Comparison of ENCODE assay signal across 11 cellular contexts in genomic region chr21:22575165-22575584, GRCh38.
DNase-seq lines count a peak whose midpoint lies in the region; ATAC-seq and TF ChIP-seq lines count a peak whose summit lies in the region.
"Had no signal": no experiment of that assay in that cellular context is flagged by ENCODE, and none has a peak within 500 bp of the region (broad histone marks: within the 10 kb centered on the region; RNA-seq: fewer than 3 reads in every experiment).

No MANE protein-coding gene starts in this region.

- no peaks in the 10 kb centered on the region for H3F3A ChIP-seq in smooth muscle cell (ENCODE audit: low read depth)

- H3K79me2 ChIP-seq in smooth muscle cell (ENCODE audit: low read depth), result no peaks in the 10 kb centered on the region

- DNase-seq in SIG-M5 treated with dmso at 0.1 percent for 504 hours (lab: John Stamatoyannopoulos, UW; ENCODE audit: unreplicated experiment) (peak; percentile 45), SIG-M5 (lab: John Stamatoyannopoulos, UW) (no peak), NCI-H524 (lab: John Stamatoyannopoulos, UW) (peak; percentile 58 to 75), smooth muscle cell (lab: John Stamatoyannopoulos, UW; ENCODE audit: unreplicated experiment) (no peak)

- H3K4me3 ChIP-seq in smooth muscle cell, result peak overlapping the region; percentile 27
- H3K4me3 ChIP-seq: lung had no signal

- peak; percentile 48 to 67 for TF ChIP-seq CTCF in brain (conservative IDR thresholded peaks at IDR 0.05)
- TF ChIP-seq CTCF in smooth muscle cell (IDR thresholded peaks at IDR 0.05; ENCODE audit: borderline replicate concordance, insufficient read depth, poor library complexity, severe bottlenecking), result peak; percentile 54

- H3K4me2 ChIP-seq in smooth muscle cell, result peak overlapping the region; percentile 43

- H3K4me1 ChIP-seq in smooth muscle cell (ENCODE audit: low read depth), result no peaks in the 10 kb centered on the region

- H3K27ac ChIP-seq in smooth muscle cell (ENCODE audit: low read depth), result no peak overlapping the region

- H4K20me1 ChIP-seq in smooth muscle cell (ENCODE audit: low read depth), result no peaks in the 10 kb centered on the region

- no peaks in the 10 kb centered on the region for H3K27me3 ChIP-seq in smooth muscle cell (ENCODE audit: low read depth)

- no peak overlapping the region for H3K9ac ChIP-seq in smooth muscle cell (ENCODE audit: low read depth)

- no peaks in the 10 kb centered on the region for H3K9me3 ChIP-seq in smooth muscle cell (replicated peaks; ENCODE audit: low read depth)

- H3K36me3 ChIP-seq in smooth muscle cell (ENCODE audit: low read depth), result no peaks in the 10 kb centered on the region

- H3K4me3 Mint-ChIP-seq in brain, result peak overlapping the region; percentile 53 to 78 (median 73)
- H3K4me3 Mint-ChIP-seq: activated naive CD8-positive, alpha-beta T cell; stimulated activated naive CD8-positive, alpha-beta T cell treated with anti-CD3 and anti-CD28 coated beads, Interleukin-15, Interleukin-2, amounts not matched to agents 100 ng/mL and 50 ng/mL, for 24 hours had no signal

- peak overlapping the region; percentile 59 for H2AFZ ChIP-seq in smooth muscle cell (ENCODE audit: low read depth)

- H3K27me3 Mint-ChIP-seq in brain, result peaks cover 3% of the 10 kb centered on the region
- H3K27me3 Mint-ChIP-seq: activated naive CD8-positive, alpha-beta T cell; stimulated activated naive CD8-positive, alpha-beta T cell treated with anti-CD3 and anti-CD28 coated beads, Interleukin-15, Interleukin-2, amounts not matched to agents 100 ng/mL and 50 ng/mL, for 24 hours had no signal

- ATAC-seq in GM19455 (IDR thresholded peaks at IDR 0.05; ENCODE audit: unreplicated experiment) (no peak), GM18511 (IDR thresholded peaks at IDR 0.05; ENCODE audit: unreplicated experiment) (no peak), GM18520 (IDR thresholded peaks at IDR 0.05; ENCODE audit: unreplicated experiment) (no peak)

- H3K36me3 Mint-ChIP-seq in brain, result no peaks in the 10 kb centered on the region
- H3K36me3 Mint-ChIP-seq: activated naive CD8-positive, alpha-beta T cell had no signal

- peaks cover 5% of the 10 kb centered on the region for H3K4me1 Mint-ChIP-seq in brain

- 17% methylated on average over 5 of the region's 5 CpGs for WGBS in smooth muscle cell (ENCODE audit: low lambda C conversion rate)

- H3K9me3 Mint-ChIP-seq in brain, result no peaks in the 10 kb centered on the region
- H3K9me3 Mint-ChIP-seq: stimulated activated naive CD8-positive, alpha-beta T cell treated with anti-CD3 and anti-CD28 coated beads, Interleukin-15, Interleukin-2, amounts not matched to agents 100 ng/mL and 50 ng/mL, for 24 hours had no signal

- peak overlapping the region in 4 of 5 experiments; percentile 14 to 73 (median 38) for H3K27ac Mint-ChIP-seq in brain
- H3K27ac Mint-ChIP-seq: activated naive CD8-positive, alpha-beta T cell; stimulated activated naive CD8-positive, alpha-beta T cell treated with anti-CD3 and anti-CD28 coated beads, Interleukin-15, Interleukin-2, amounts not matched to agents 100 ng/mL and 50 ng/mL, for 24 hours had no signal

Comparison
In these comparisons a context has a peak if more than half of its experiments do, and no peak if none do; other contexts are left out.
1. DNase-seq: peak in SIG-M5 treated with dmso at 0.1 percent for 504 hours (single experiment) and NCI-H524 (2 of 2); none in SIG-M5 (single experiment) and smooth muscle cell (single experiment).